In genomic region chr5:69368458-69369368, GRCh38 we compare ENCODE assay signal across 1 cellular context.
A peak's percentile ranks its signal among the peaks of the same experiment; 100 is the strongest.
TF ChIP-seq lines count a peak whose summit lies in the region.

No MANE protein-coding gene starts in this region.

TF ChIP-seq in K562, 482 proteins besides CTCF, POLR2A, EP300 and RAD21 (continues in another document):
- TF ChIP-seq, protein P1, sequence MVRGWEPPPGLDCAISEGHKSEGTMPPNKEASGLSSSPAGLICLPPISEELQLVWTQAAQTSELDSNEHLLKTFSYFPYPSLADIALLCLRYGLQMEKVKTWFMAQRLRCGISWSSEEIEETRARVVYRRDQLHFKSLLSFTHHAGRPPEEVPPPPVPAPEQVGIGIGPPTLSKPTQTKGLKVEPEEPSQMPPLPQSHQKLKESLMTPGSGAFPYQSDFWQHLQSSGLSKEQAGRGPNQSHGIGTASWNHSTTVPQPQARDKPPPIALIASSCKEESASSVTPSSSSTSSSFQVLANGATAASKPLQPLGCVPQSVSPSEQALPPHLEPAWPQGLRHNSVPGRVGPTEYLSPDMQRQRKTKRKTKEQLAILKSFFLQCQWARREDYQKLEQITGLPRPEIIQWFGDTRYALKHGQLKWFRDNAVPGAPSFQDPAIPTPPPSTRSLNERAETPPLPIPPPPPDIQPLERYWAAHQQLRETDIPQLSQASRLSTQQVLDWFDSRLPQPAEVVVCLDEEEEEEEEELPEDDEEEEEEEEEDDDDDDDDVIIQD (CRISPR knock-in tag; IDR thresholded peaks at IDR 0.05) = no peak
- TF ChIP-seq LCOR (CRISPR knock-in tag; IDR thresholded peaks at IDR 0.05) = no peak
- TF ChIP-seq TEAD4 (IDR thresholded peaks at IDR 0.05; ENCODE audit: low read length) = peak; percentile 0; the same call in 1 of the 2 replicates
- TF ChIP-seq TEAD4 (CRISPR knock-in tag; IDR thresholded peaks at IDR 0.05; ENCODE audit: borderline replicate concordance) = no peak
- TF ChIP-seq CREM (IDR thresholded peaks at IDR 0.05; ENCODE audit: low read depth) = peak; percentile 23
- no peak for TF ChIP-seq ZBTB9 (CRISPR knock-in tag; IDR thresholded peaks at IDR 0.05)
- TF ChIP-seq NCOA1 (IDR thresholded peaks at IDR 0.05; ENCODE audit: low read depth) = no peak
- TF ChIP-seq ZNF133 (CRISPR knock-in tag; IDR thresholded peaks at IDR 0.05) = no peak
- TF ChIP-seq, protein P2, sequence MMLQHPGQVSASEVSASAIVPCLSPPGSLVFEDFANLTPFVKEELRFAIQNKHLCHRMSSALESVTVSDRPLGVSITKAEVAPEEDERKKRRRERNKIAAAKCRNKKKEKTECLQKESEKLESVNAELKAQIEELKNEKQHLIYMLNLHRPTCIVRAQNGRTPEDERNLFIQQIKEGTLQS (IDR thresholded peaks at IDR 0.05) = peak; percentile 63
- TF ChIP-seq, protein P2 (CRISPR knock-in tag; conservative IDR thresholded peaks at IDR 0.05) = no peak
- TF ChIP-seq, protein P3, sequence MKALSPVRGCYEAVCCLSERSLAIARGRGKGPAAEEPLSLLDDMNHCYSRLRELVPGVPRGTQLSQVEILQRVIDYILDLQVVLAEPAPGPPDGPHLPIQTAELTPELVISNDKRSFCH (CRISPR knock-in tag; IDR thresholded peaks at IDR 0.05) = no peak
- TF ChIP-seq, protein P3 (tag; IDR thresholded peaks at IDR 0.05) = 0 out of 2 replicates have a peak, but pooled peaks have one; percentile 14
- peak; percentile 29 for TF ChIP-seq FOSL1 (tag; conservative IDR thresholded peaks at IDR 0.05)
- TF ChIP-seq SMARCA4 (IDR thresholded peaks at IDR 0.05) = peak; percentile 48; the same call in 1 of the 2 replicates
- no peak for TF ChIP-seq CAMTA2 (CRISPR knock-in tag; conservative IDR thresholded peaks at IDR 0.05)
- no peak for TF ChIP-seq NEUROD1 (IDR thresholded peaks at IDR 0.05; ENCODE audit: borderline replicate concordance, low read depth, low read length, partially characterized antibody)
- peak; percentile 12; the same call in 1 of the 2 replicates for TF ChIP-seq POLR2AphosphoS5 (IDR thresholded peaks at IDR 0.05; ENCODE audit: control insufficient read depth, insufficient read depth, low read depth, low read length)
- peak; percentile 68; the same call in 1 of the 2 replicates for TF ChIP-seq HOXB6 (CRISPR knock-in tag; IDR thresholded peaks at IDR 0.05; ENCODE audit: borderline replicate concordance)
- TF ChIP-seq BRD9 (IDR thresholded peaks at IDR 0.05; ENCODE audit: low read depth, partially characterized antibody) = peak; percentile 63
- TF ChIP-seq, protein P4, sequence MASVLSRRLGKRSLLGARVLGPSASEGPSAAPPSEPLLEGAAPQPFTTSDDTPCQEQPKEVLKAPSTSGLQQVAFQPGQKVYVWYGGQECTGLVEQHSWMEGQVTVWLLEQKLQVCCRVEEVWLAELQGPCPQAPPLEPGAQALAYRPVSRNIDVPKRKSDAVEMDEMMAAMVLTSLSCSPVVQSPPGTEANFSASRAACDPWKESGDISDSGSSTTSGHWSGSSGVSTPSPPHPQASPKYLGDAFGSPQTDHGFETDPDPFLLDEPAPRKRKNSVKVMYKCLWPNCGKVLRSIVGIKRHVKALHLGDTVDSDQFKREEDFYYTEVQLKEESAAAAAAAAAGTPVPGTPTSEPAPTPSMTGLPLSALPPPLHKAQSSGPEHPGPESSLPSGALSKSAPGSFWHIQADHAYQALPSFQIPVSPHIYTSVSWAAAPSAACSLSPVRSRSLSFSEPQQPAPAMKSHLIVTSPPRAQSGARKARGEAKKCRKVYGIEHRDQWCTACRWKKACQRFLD (CRISPR knock-in tag; IDR thresholded peaks at IDR 0.05) = no peak; the same call in 1 of the 2 replicates
- TF ChIP-seq CEBPG (CRISPR knock-in tag; IDR thresholded peaks at IDR 0.05) = peak; percentile 24; the same call in 1 of the 2 replicates
- TF ChIP-seq CEBPG (tag; conservative IDR thresholded peaks at IDR 0.05 in 1 of 2, IDR thresholded peaks at IDR 0.05 in 1 of 2) = peak in 1 of 2 experiments; percentile 52; a peak in 1 of 4 replicates
- TF ChIP-seq ZBTB11 (CRISPR knock-in tag; IDR thresholded peaks at IDR 0.05) = peak in 1 of 3 experiments; percentile 90; a peak in 1 of 6 replicates
- TF ChIP-seq JUND (IDR thresholded peaks at IDR 0.05; ENCODE audit: borderline replicate concordance, low read depth, low read length) = no peak; the same call in 1 of the 2 replicates
- 0 out of 3 replicates have a peak, but pooled peaks have one; percentile 8 for TF ChIP-seq JUND (tag; IDR thresholded peaks at IDR 0.05; ENCODE audit: borderline replicate concordance, low read depth, low read length)
- TF ChIP-seq, protein P5, sequence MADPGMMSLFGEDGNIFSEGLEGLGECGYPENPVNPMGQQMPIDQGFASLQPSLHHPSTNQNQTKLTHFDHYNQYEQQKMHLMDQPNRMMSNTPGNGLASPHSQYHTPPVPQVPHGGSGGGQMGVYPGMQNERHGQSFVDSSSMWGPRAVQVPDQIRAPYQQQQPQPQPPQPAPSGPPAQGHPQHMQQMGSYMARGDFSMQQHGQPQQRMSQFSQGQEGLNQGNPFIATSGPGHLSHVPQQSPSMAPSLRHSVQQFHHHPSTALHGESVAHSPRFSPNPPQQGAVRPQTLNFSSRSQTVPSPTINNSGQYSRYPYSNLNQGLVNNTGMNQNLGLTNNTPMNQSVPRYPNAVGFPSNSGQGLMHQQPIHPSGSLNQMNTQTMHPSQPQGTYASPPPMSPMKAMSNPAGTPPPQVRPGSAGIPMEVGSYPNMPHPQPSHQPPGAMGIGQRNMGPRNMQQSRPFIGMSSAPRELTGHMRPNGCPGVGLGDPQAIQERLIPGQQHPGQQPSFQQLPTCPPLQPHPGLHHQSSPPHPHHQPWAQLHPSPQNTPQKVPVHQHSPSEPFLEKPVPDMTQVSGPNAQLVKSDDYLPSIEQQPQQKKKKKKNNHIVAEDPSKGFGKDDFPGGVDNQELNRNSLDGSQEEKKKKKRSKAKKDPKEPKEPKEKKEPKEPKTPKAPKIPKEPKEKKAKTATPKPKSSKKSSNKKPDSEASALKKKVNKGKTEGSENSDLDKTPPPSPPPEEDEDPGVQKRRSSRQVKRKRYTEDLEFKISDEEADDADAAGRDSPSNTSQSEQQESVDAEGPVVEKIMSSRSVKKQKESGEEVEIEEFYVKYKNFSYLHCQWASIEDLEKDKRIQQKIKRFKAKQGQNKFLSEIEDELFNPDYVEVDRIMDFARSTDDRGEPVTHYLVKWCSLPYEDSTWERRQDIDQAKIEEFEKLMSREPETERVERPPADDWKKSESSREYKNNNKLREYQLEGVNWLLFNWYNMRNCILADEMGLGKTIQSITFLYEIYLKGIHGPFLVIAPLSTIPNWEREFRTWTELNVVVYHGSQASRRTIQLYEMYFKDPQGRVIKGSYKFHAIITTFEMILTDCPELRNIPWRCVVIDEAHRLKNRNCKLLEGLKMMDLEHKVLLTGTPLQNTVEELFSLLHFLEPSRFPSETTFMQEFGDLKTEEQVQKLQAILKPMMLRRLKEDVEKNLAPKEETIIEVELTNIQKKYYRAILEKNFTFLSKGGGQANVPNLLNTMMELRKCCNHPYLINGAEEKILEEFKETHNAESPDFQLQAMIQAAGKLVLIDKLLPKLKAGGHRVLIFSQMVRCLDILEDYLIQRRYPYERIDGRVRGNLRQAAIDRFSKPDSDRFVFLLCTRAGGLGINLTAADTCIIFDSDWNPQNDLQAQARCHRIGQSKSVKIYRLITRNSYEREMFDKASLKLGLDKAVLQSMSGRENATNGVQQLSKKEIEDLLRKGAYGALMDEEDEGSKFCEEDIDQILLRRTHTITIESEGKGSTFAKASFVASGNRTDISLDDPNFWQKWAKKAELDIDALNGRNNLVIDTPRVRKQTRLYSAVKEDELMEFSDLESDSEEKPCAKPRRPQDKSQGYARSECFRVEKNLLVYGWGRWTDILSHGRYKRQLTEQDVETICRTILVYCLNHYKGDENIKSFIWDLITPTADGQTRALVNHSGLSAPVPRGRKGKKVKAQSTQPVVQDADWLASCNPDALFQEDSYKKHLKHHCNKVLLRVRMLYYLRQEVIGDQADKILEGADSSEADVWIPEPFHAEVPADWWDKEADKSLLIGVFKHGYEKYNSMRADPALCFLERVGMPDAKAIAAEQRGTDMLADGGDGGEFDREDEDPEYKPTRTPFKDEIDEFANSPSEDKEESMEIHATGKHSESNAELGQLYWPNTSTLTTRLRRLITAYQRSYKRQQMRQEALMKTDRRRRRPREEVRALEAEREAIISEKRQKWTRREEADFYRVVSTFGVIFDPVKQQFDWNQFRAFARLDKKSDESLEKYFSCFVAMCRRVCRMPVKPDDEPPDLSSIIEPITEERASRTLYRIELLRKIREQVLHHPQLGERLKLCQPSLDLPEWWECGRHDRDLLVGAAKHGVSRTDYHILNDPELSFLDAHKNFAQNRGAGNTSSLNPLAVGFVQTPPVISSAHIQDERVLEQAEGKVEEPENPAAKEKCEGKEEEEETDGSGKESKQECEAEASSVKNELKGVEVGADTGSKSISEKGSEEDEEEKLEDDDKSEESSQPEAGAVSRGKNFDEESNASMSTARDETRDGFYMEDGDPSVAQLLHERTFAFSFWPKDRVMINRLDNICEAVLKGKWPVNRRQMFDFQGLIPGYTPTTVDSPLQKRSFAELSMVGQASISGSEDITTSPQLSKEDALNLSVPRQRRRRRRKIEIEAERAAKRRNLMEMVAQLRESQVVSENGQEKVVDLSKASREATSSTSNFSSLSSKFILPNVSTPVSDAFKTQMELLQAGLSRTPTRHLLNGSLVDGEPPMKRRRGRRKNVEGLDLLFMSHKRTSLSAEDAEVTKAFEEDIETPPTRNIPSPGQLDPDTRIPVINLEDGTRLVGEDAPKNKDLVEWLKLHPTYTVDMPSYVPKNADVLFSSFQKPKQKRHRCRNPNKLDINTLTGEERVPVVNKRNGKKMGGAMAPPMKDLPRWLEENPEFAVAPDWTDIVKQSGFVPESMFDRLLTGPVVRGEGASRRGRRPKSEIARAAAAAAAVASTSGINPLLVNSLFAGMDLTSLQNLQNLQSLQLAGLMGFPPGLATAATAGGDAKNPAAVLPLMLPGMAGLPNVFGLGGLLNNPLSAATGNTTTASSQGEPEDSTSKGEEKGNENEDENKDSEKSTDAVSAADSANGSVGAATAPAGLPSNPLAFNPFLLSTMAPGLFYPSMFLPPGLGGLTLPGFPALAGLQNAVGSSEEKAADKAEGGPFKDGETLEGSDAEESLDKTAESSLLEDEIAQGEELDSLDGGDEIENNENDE (IDR thresholded peaks at IDR 0.05; ENCODE audit: low read depth, low read length) = no peak
- TF ChIP-seq, protein P6, sequence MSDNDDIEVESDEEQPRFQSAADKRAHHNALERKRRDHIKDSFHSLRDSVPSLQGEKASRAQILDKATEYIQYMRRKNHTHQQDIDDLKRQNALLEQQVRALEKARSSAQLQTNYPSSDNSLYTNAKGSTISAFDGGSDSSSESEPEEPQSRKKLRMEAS (CRISPR knock-in tag; IDR thresholded peaks at IDR 0.05) = no peak
- TF ChIP-seq TRIM28 (IDR thresholded peaks at IDR 0.05) = no peak
- TF ChIP-seq PURB (CRISPR knock-in tag; IDR thresholded peaks at IDR 0.05; ENCODE audit: low read depth) = no peak
- 0 out of 2 replicates have a peak, but pooled peaks have one; percentile 14 for TF ChIP-seq ZNF644 (tag; IDR thresholded peaks at IDR 0.05; ENCODE audit: low read depth)
- no peak for TF ChIP-seq SRSF1 (IDR thresholded peaks at IDR 0.05; ENCODE audit: low read depth, low read length)
- TF ChIP-seq NFRKB (IDR thresholded peaks at IDR 0.05; ENCODE audit: low read depth) = peak; percentile 62; the same call in 1 of the 2 replicates
- 0 out of 4 replicates have a peak, but pooled peaks of 1 of the 2 experiments have one; percentile 39 for TF ChIP-seq SRF (CRISPR knock-in tag; IDR thresholded peaks at IDR 0.05)
- TF ChIP-seq RBBP5 (IDR thresholded peaks at IDR 0.05; ENCODE audit: borderline replicate concordance, insufficient read depth, low read length, poor library complexity, severe bottlenecking) = no peak
